ENCODE assay signal across 9 cellular contexts in genomic region chr4:95129708-95130343, GRCh38.
A peak's percentile ranks its signal among the peaks of the same experiment; 100 is the strongest.
DNase-seq lines count a peak whose midpoint lies in the region; TF ChIP-seq lines count a peak whose summit lies in the region.
"Had no signal": no experiment of that assay in that cellular context is flagged by ENCODE, and none has a peak within 500 bp of the region (broad histone marks: within the 10 kb centered on the region; RNA-seq: fewer than 3 reads in every experiment).

No MANE protein-coding gene starts in this region.

- H3K4me2 ChIP-seq in BLaER1: peak overlapping the region; percentile 64

- DNase-seq in MG63 (peak; percentile 38), colonic mucosa (peak; percentile 29), mucosa of gallbladder (ENCODE audit: low spot score) (peak; percentile 57), NCI-H2171 (lab: John Stamatoyannopoulos, UW) (no peak), NCI-H82 treated with DMSO at 0.1 percent for 48 hours (lab: John Stamatoyannopoulos, UW; ENCODE audit: unreplicated experiment) (no peak)
- no peak for DNase-seq in activated CD4-positive, alpha-beta T cell treated with anti-CD3 and anti-CD28 coated beads for 1 hour
- no peak for DNase-seq in effector CD4-positive, alpha-beta T cell
- DNase-seq: NCI-H446 treated with DMSO at 0.1 percent for 48 hours had no signal

- H3K9ac ChIP-seq in BLaER1: no peak overlapping the region
- H3K9ac ChIP-seq in colonic mucosa (ENCODE audit: low read depth in 2 of 2, low read length in 2 of 2): no peak overlapping the region

- H4K20me1 ChIP-seq in BLaER1: no peaks in the 10 kb centered on the region

- H3K36me3 ChIP-seq in BLaER1: no peaks in the 10 kb centered on the region
- no peaks in the 10 kb centered on the region for H3K36me3 ChIP-seq in MG63
- H3K36me3 ChIP-seq in colonic mucosa: no peaks in the 10 kb centered on the region

- TF ChIP-seq CTCF in colonic mucosa (IDR thresholded peaks at IDR 0.05): no peak

- no peaks in the 10 kb centered on the region; the same call in 1 of the 2 replicates for H3K9me3 ChIP-seq in BLaER1
- H3K9me3 ChIP-seq in MG63: no peaks in the 10 kb centered on the region
- no peaks in the 10 kb centered on the region for H3K9me3 ChIP-seq in colonic mucosa

- H3K4me3 ChIP-seq in BLaER1 (no peak overlapping the region), MG63 (no peak overlapping the region), colonic mucosa (no peak overlapping the region)

- H3K4me1 ChIP-seq in BLaER1 (peaks cover 28% of the 10 kb centered on the region), colonic mucosa (no peaks in the 10 kb centered on the region)

- intact Hi-C loops in colonic mucosa (cut with DNase I): loop anchor here (10.0 kb wide), 1 partner anchor 505 kb away; no protein-coding TSS in a partner anchor

- H3K27ac ChIP-seq in BLaER1 (peak overlapping the region; percentile 59; the same call in 1 of the 2 replicates), colonic mucosa (no peak overlapping the region)

- no peaks in the 10 kb centered on the region for H3K27me3 ChIP-seq in BLaER1
- no peaks in the 10 kb centered on the region for H3K27me3 ChIP-seq in MG63
- H3K27me3 ChIP-seq in colonic mucosa: no peaks in the 10 kb centered on the region

Comparison
In these comparisons a context has a peak if more than half of its experiments do, and no peak if none do; other contexts are left out.
1. DNase-seq: peak in MG63 (single experiment), colonic mucosa (single experiment) and mucosa of gallbladder (single experiment); none in NCI-H2171 (single experiment), activated CD4-positive, alpha-beta T cell treated with anti-CD3 and anti-CD28 coated beads for 1 hour (single experiment), effector CD4-positive, alpha-beta T cell (single experiment) and NCI-H82 treated with DMSO at 0.1 percent for 48 hours (single experiment).